ENCODE assay signal across 8 cellular contexts in the genomic region with DNA sequence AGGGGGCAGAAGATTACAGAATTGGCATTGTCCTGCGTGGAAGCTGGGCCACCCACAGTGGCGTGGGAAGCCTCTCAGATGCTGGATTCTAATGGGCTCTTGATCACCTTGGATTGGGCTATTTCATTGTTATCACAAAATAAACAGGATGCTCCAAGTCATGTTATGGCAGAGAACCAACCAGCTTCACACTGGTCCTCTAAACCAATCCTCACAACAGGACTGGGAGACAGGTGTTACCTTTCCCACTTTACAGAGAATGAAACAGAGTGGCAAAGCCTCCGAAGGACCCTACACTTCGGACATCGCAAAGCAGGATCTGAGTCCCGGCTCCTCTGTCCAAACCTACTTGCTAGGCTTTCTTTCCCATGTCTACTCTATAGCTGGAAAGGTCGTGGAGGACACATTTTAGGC. TPM values are rescaled to one million over a fixed set of nuclear protein-coding genes. Genes with fewer than 3 reads are reported as not detected.
DNase-seq lines count a peak whose midpoint lies in the region; FAIRE-seq and TF ChIP-seq lines count a peak whose summit lies in the region.

No MANE protein-coding gene starts in this region.

- peak overlapping the region in 1 of 2 experiments; percentile 89 for H3K14ac ChIP-seq in mesenchymal stem cell (ENCODE audit: low read length in 2 of 2)

- H2AFZ ChIP-seq in mesenchymal stem cell (ENCODE audit: low read depth, low read length), result peak overlapping the region; percentile 58

- H2BK5ac ChIP-seq in mesenchymal stem cell (ENCODE audit: low read depth, low read length, poor library complexity, severe bottlenecking), result no peak overlapping the region

- H2BK120ac ChIP-seq in mesenchymal stem cell (ENCODE audit: low read depth, low read length), result no peak overlapping the region

- peak overlapping the region; percentile 86 for H3K4me2 ChIP-seq in mesenchymal stem cell (ENCODE audit: low read length, poor library complexity, severe bottlenecking)

- H3K18ac ChIP-seq in mesenchymal stem cell (ENCODE audit: low read depth in 1 of 2, low read length in 2 of 2), result peak overlapping the region; percentile 71 to 84

- H4K8ac ChIP-seq in mesenchymal stem cell (ENCODE audit: low read length), result peak overlapping the region; percentile 65

- H3K4ac ChIP-seq in mesenchymal stem cell (ENCODE audit: low read depth in 1 of 2, low read length in 2 of 2), result peak overlapping the region in 1 of 2 experiments; percentile 88

- H3K36me3 ChIP-seq in bronchial epithelial cell (ENCODE audit: control insufficient read depth, insufficient read depth, low read length), result no peaks in the 10 kb centered on the region
- H3K36me3 ChIP-seq in mesenchymal stem cell (ENCODE audit: control insufficient read depth in 1 of 2, insufficient read depth in 2 of 2, low read depth in 1 of 2, low read length in 2 of 2), result peaks cover 0 to 23% of the 10 kb centered on the region in 2 experiments

- H3K27me3 ChIP-seq in AG04450 (ENCODE audit: control insufficient read depth, insufficient read depth, low read length) (no peaks in the 10 kb centered on the region), HL-60 (ENCODE audit: insufficient read depth, poor library complexity, severe bottlenecking) (no peaks in the 10 kb centered on the region), bronchial epithelial cell (ENCODE audit: control insufficient read depth, insufficient read depth, low read length) (no peaks in the 10 kb centered on the region), mesenchymal stem cell (ENCODE audit: control insufficient read depth in 1 of 2, insufficient read depth in 1 of 2, low read length in 2 of 2) (no peaks in the 10 kb centered on the region)

- CTCF ChIA-PET in AG04450 (lab: Charles Lee), result interaction anchor here (0.6 to 2.0 kb wide), 14 partner anchors 9 to 217 kb away, joined by 3 to 13 read pairs (median 6); partner anchors contain the start of genes DCTN4 and RBM22

- peaks cover 2% of the 10 kb centered on the region; the same call in 1 of the 2 replicates for H3K9me3 ChIP-seq in AG04450 (ENCODE audit: control insufficient read depth, insufficient read depth, low read length)
- no peaks in the 10 kb centered on the region for H3K9me3 ChIP-seq in mesenchymal stem cell (ENCODE audit: control insufficient read depth, low read length)

- no peak for DNase-seq in AG04450 (ENCODE audit: low read depth, low spot score)
- DNase-seq in HL-60 (ENCODE audit: low read depth in 1 of 2, low spot score in 1 of 2), result no peak
- DNase-seq in bronchial epithelial cell (ENCODE audit: low read depth), result no peak
- no peak for DNase-seq in mesenchymal stem cell
- DNase-seq in GM19238 (ENCODE audit: insufficient read length, low spot score), result no peak
- DNase-seq in central memory CD4-positive, alpha-beta T cell, result no peak
- DNase-seq in NCI-H82 (lab: John Stamatoyannopoulos, UW), result no peak
- no peak for DNase-seq in GM10266 (ENCODE audit: extremely low spot score)

- WGBS in mesenchymal stem cell, result 22% methylated on average over 7 of the region's 7 CpGs

- H4K91ac ChIP-seq in mesenchymal stem cell (ENCODE audit: low read length), result peak overlapping the region; percentile 80

- FAIRE-seq in bronchial epithelial cell (lab: Jason Lieb, UNC), result no peak

- no peak overlapping the region for H2BK15ac ChIP-seq in mesenchymal stem cell (ENCODE audit: low read depth, poor library complexity, severe bottlenecking)

- peaks cover 24% of the 10 kb centered on the region for H3K4me1 ChIP-seq in mesenchymal stem cell (ENCODE audit: control insufficient read depth, insufficient read depth, low read depth, low read length)

- peak overlapping the region in 1 of 2 experiments; percentile 70 for H2BK12ac ChIP-seq in mesenchymal stem cell (ENCODE audit: low read length in 2 of 2)

- POLR2A ChIA-PET in AG04450 (lab: Yijun Ruan, JAX), result interaction anchor here (0.6 to 4.9 kb wide), 7 partner anchors 9 to 190 kb away, joined by 3 to 26 read pairs (median 4); partner anchors contain the start of gene DCTN4

- H2AK5ac ChIP-seq in mesenchymal stem cell (ENCODE audit: low read length, severe bottlenecking), result peak overlapping the region; percentile 50

- H3K4me3 ChIP-seq in AG04450 (ENCODE audit: low read depth, low read length) (peak overlapping the region; percentile 92), HL-60 (replicated peaks; ENCODE audit: insufficient read depth, low read length) (peak overlapping the region; percentile 93), bronchial epithelial cell (ENCODE audit: low read depth, low read length) (peak overlapping the region; percentile 72), mesenchymal stem cell (ENCODE audit: insufficient read depth in 1 of 2, low read depth in 1 of 2, low read length in 2 of 2) (peak overlapping the region; percentile 75 to 95)

- H3K23ac ChIP-seq in mesenchymal stem cell (ENCODE audit: low read length in 2 of 2), result peak overlapping the region in 1 of 2 experiments; percentile 41

- H3K9ac ChIP-seq in mesenchymal stem cell (ENCODE audit: low read length), result peak overlapping the region; percentile 96

- peak overlapping the region; percentile 63 for H3K27ac ChIP-seq in AG04450 (ENCODE audit: low read depth, low read length)
- peak overlapping the region; percentile 85 for H3K27ac ChIP-seq in HL-60 (replicated peaks)
- H3K27ac ChIP-seq in mesenchymal stem cell (ENCODE audit: low read length, poor library complexity, severe bottlenecking), result peak overlapping the region; percentile 59

- H3K79me1 ChIP-seq in mesenchymal stem cell (replicated peaks; ENCODE audit: low read length, poor library complexity, severe bottlenecking), result peaks cover 6% of the 10 kb centered on the region

- no peak for TF ChIP-seq CTCF in AG04450 (IDR thresholded peaks at IDR 0.05; ENCODE audit: low read depth, low read length)
- no peak for TF ChIP-seq CTCF in HL-60 (IDR thresholded peaks at IDR 0.05; ENCODE audit: insufficient read depth, low read length)
- TF ChIP-seq CTCF in bronchial epithelial cell (IDR thresholded peaks at IDR 0.05; ENCODE audit: insufficient read depth, low read length, severe bottlenecking), result no peak
- no peak for TF ChIP-seq CTCF in GM10266 (IDR thresholded peaks at IDR 0.05; ENCODE audit: control insufficient read depth, insufficient read depth, low read depth, missing control alignments)

RNA-seq across cellular contexts. Expression of gene SMIM3, which starts 0.4 kb away (rescaled TPM):
- 34.3 and 36.3 TPM in 2 replicates for polyA plus RNA-seq in AG04450 (2011; rRNA removed)
- polyA minus RNA-seq in AG04450 (2011; rRNA and poly(A)+ RNA removed), result 12.7 and 15.3 TPM in 2 replicates
- 3.4 and 3.7 TPM in 2 replicates for total RNA-seq in bronchial epithelial cell
- polyA plus RNA-seq in mesenchymal stem cell (2013, experiment 1 of 2), result 106 TPM
- polyA plus RNA-seq in mesenchymal stem cell (2013, experiment 2 of 2), result 108 TPM

RNA-seq across cellular contexts. Expression of gene DCTN4, which starts 19.3 kb away (rescaled TPM):
- polyA plus RNA-seq in AG04450 (2011; rRNA removed), result 54.6 and 61.1 TPM in 2 replicates
- polyA minus RNA-seq in AG04450 (2011; rRNA and poly(A)+ RNA removed), result 76.5 TPM in 2 replicates
- total RNA-seq in bronchial epithelial cell, result 23.7 and 27.5 TPM in 2 replicates
- 29.3 TPM for polyA plus RNA-seq in mesenchymal stem cell (2013, experiment 1 of 2)
- 29.6 TPM for polyA plus RNA-seq in mesenchymal stem cell (2013, experiment 2 of 2)
